8 cellular contexts compared by ENCODE assay signal in the genomic region with DNA sequence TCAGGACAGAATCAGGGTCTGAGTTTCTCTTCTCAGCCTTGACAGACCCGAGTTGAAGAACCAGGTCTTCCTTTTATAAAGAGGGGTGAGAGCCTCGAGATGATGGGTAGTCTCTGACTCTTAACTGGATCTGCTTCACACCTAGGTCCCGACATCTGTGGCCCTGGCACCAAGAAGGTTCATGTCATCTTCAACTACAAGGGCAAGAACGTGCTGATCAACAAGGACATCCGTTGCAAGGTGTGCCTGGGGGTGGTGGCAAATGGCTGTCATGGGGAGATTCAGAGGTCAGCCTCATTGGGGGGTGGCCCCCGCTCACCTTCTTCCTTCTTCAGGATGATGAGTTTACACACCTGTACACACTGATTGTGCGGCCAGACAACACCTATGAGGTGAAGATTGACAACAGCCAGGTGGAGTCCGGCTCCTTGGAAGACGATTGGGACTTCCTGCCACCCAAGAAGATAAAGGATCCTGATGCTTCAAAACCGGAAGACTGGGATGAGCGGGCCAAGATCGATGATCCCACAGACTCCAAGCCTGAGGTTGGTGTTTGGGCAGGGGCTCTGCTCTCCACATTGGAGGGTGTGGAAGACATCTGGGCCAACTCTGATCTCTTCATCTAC. TPM values are rescaled to one million over a fixed set of nuclear protein-coding genes. Genes with fewer than 3 reads are reported as not detected.
DNase-seq lines count a peak whose midpoint lies in the region; ATAC-seq and TF ChIP-seq lines count a peak whose summit lies in the region.

No MANE protein-coding gene starts in this region.

- intact Hi-C loops in heart right ventricle (cut with DNase I), result no loop called here
- intact Hi-C loops in cardiac septum (cut with DNase I), result no loop called here
- intact Hi-C loops in uterus (cut with DNase I; ENCODE audit: low total_unique reads), result no loop called here
- intact Hi-C loops in sciatic nerve (cut with DNase I), result no loop called here

- H3K27me3 Mint-ChIP-seq in brain, result peaks cover 16% of the 10 kb centered on the region

- no peak overlapping the region for H2AK5ac ChIP-seq in mesendoderm (ENCODE audit: low read length)

- peak overlapping the region; percentile 98 for H3K9ac ChIP-seq in mesendoderm (ENCODE audit: low read length)

- no peak overlapping the region for H2BK15ac ChIP-seq in mesendoderm (replicated peaks; ENCODE audit: low read depth)

- peak overlapping the region; percentile 94 to 98 (median 96) for H3K27ac Mint-ChIP-seq in brain

- no peak overlapping the region for H4K5ac ChIP-seq in mesendoderm (ENCODE audit: low read length)

- peaks cover 68% of the 10 kb centered on the region for H3K4me1 Mint-ChIP-seq in brain

- no peak for TF ChIP-seq CTCF in heart right ventricle (IDR thresholded peaks at IDR 0.05)
- no peak for TF ChIP-seq CTCF in brain (conservative IDR thresholded peaks at IDR 0.05)
- no peak for TF ChIP-seq CTCF in uterus (IDR thresholded peaks at IDR 0.05)

- H3K56ac ChIP-seq in mesendoderm (ENCODE audit: low read length), result peak overlapping the region; percentile 51

- no peak overlapping the region for H3K23ac ChIP-seq in mesendoderm (ENCODE audit: low read length)

- H3K27ac ChIP-seq in heart right ventricle (peak overlapping the region in 7 of 10 donors; percentile 83 to 98 (median 96)), mesendoderm (ENCODE audit: low read depth, low read length) (peak overlapping the region; percentile 4), uterus (peak overlapping the region in 1 of 2 donors; percentile 94)

- H3K9me3 ChIP-seq in heart right ventricle (no peaks in the 10 kb centered on the region), uterus (no peaks in the 10 kb centered on the region)

- H3K18ac ChIP-seq in mesendoderm (ENCODE audit: low read length), result no peak overlapping the region

- DNase-seq in heart right ventricle (no peak), cardiac septum (ENCODE audit: low spot score) (no peak), mesendoderm (no peak), uterus (no peak), DMS79 (lab: John Stamatoyannopoulos, UW) (no peak), sciatic nerve (ENCODE audit: low spot score) (no peak), NCI-H187 treated with DMSO at 0.1 percent for 48 hours (lab: John Stamatoyannopoulos, UW) (no peak)

- H3K9me3 Mint-ChIP-seq in brain, result peaks cover 0 to 4% (median 0%) of the 10 kb centered on the region in 5 experiments

- H2BK120ac ChIP-seq in mesendoderm (ENCODE audit: low read depth, low read length), result no peak overlapping the region

- H3K36me3 ChIP-seq in heart right ventricle (peaks cover 0 to 60% (median 49%) of the 10 kb centered on the region in 9 donors), mesendoderm (ENCODE audit: control insufficient read depth, insufficient read depth, low read length) (peaks cover 19% of the 10 kb centered on the region), uterus (no peaks in the 10 kb centered on the region)

- 53 to 57% methylated on average over 12 of the region's 12 CpGs for WGBS in heart right ventricle, 2 donors
- no CpG with 5 or more reads among the region's 12 CpGs for WGBS in mesendoderm (ENCODE audit: extremely low coverage, insufficient coverage, low lambda C conversion rate)

- no peak for TF ChIP-seq POLR2A in uterus (IDR thresholded peaks at IDR 0.05)

- peak overlapping the region; percentile 95 to 99 (median 98) for H3K4me3 Mint-ChIP-seq in brain

- peak overlapping the region; percentile 41 for H3K4me2 ChIP-seq in mesendoderm (ENCODE audit: low read length)

- no peak overlapping the region for H2BK5ac ChIP-seq in mesendoderm (ENCODE audit: low read length)

- H3K79me1 ChIP-seq in mesendoderm (ENCODE audit: low read length), result peaks cover 17% of the 10 kb centered on the region

- H3K4me1 ChIP-seq in heart right ventricle (peaks cover 4 to 71% (median 42%) of the 10 kb centered on the region in 9 donors), mesendoderm (ENCODE audit: control insufficient read depth, low read depth, low read length) (peaks cover 2% of the 10 kb centered on the region), uterus (peaks cover 7 to 18% of the 10 kb centered on the region in 2 donors)

- peaks cover 64% of the 10 kb centered on the region for H3K36me3 Mint-ChIP-seq in brain

- no peaks in the 10 kb centered on the region for H3K27me3 ChIP-seq in heart right ventricle
- no peaks in the 10 kb centered on the region for H3K27me3 ChIP-seq in mesendoderm (ENCODE audit: insufficient read depth, low read length, poor library complexity)
- H3K27me3 ChIP-seq in uterus, result no peaks in the 10 kb centered on the region

- H4K8ac ChIP-seq in mesendoderm (ENCODE audit: low read depth, low read length), result no peak overlapping the region

- ATAC-seq in heart right ventricle (no peak), sciatic nerve (no peak)

- no peak overlapping the region for H3K4ac ChIP-seq in mesendoderm (ENCODE audit: low read depth, low read length)

- H3K4me3 ChIP-seq in heart right ventricle (peak overlapping the region in 9 of 10 donors; percentile 68 to 100 (median 99)), mesendoderm (ENCODE audit: low read length) (peak overlapping the region; percentile 99), uterus (peak overlapping the region; percentile 89 to 100)

- peaks cover 26% of the 10 kb centered on the region for H3K79me2 ChIP-seq in mesendoderm (ENCODE audit: control insufficient read depth, insufficient read depth, low read length)

RNA-seq across cellular contexts. Expression of gene CALR, which starts 1.6 kb away (rescaled TPM):
- total RNA-seq in heart right ventricle, result 100 to 1,000 TPM; 265 to 683 (median 348) TPM
- 100 to 1,000 TPM; 197 to 830 TPM for polyA plus RNA-seq in heart right ventricle
- total RNA-seq in cardiac septum, result 412 TPM
- polyA plus RNA-seq in brain (ENCODE audit: insufficient read depth, low read depth, low replicate concordance), result 637 TPM
- 708 TPM for polyA plus RNA-seq in mesendoderm (2013, experiment 1 of 2)
- polyA plus RNA-seq in mesendoderm (2013, experiment 2 of 2), result 707 TPM
- 100 to 1,000 TPM; 166 to 616 (median 392) TPM for total RNA-seq in uterus
- 454 TPM for total RNA-seq in sciatic nerve

RNA-seq across cellular contexts. Expression of gene RAD23A, which starts 5.6 kb away (rescaled TPM):
- 100 to 1,000 TPM; 138 to 201 (median 148) TPM for total RNA-seq in heart right ventricle
- polyA plus RNA-seq in heart right ventricle, result 100 to 1,000 TPM; 187 to 289 TPM
- 143 TPM for total RNA-seq in cardiac septum
- 343 TPM for polyA plus RNA-seq in brain (ENCODE audit: insufficient read depth, low read depth, low replicate concordance)
- 84.9 TPM for polyA plus RNA-seq in mesendoderm (2013, experiment 1 of 2)
- polyA plus RNA-seq in mesendoderm (2013, experiment 2 of 2), result 85.2 TPM
- 100 to 1,000 TPM in 1 of 4 donors, 10 to 100 TPM in 3; 13.3 to 105 (median 64.4) TPM for total RNA-seq in uterus
- total RNA-seq in sciatic nerve, result 102 TPM

RNA-seq across cellular contexts. Expression of gene FARSA, which starts 6.5 kb away (rescaled TPM):
- total RNA-seq in heart right ventricle, result 10 to 100 TPM; 31.0 to 53.0 (median 38.5) TPM
- polyA plus RNA-seq in heart right ventricle, result 10 to 100 TPM; 23.2 to 81.4 TPM
- total RNA-seq in cardiac septum, result 36.3 TPM
- 156 TPM for polyA plus RNA-seq in brain (ENCODE audit: insufficient read depth, low read depth, low replicate concordance)
- 77.3 TPM for polyA plus RNA-seq in mesendoderm (2013, experiment 1 of 2)
- polyA plus RNA-seq in mesendoderm (2013, experiment 2 of 2), result 81.0 TPM
- 10 to 100 TPM in 2 of 4 donors, 1 to 10 TPM in 2; 4.6 to 47.8 (median 20.5) TPM for total RNA-seq in uterus
- 33.7 TPM for total RNA-seq in sciatic nerve

RNA-seq across cellular contexts. Expression of gene GADD45GIP1, which starts 17.0 kb away (rescaled TPM):
- 10 to 100 TPM; 18.4 to 33.9 (median 20.9) TPM for total RNA-seq in heart right ventricle
- polyA plus RNA-seq in heart right ventricle, result 100 to 1,000 TPM; 120 to 237 TPM
- 23.5 TPM for total RNA-seq in cardiac septum
- 73.8 TPM for polyA plus RNA-seq in brain (ENCODE audit: insufficient read depth, low read depth, low replicate concordance)
- 64.6 TPM for polyA plus RNA-seq in mesendoderm (2013, experiment 1 of 2)
- 65.6 TPM for polyA plus RNA-seq in mesendoderm (2013, experiment 2 of 2)
- total RNA-seq in uterus, result 10 to 100 TPM in 2 of 4 donors, 1 to 10 TPM in 2; 3.3 to 76.8 (median 12.8) TPM
- 13.7 TPM for total RNA-seq in sciatic nerve

RNA-seq across cellular contexts. Expression of gene SYCE2, which starts 20.9 kb away (rescaled TPM):
- total RNA-seq in heart right ventricle (under 1 TPM in 1 of 10 donors, not detected in 9; 0.21 TPM), cardiac septum (not detected), uterus (under 1 TPM in 2 of 4 donors, not detected in 2; 0.41 to 0.49 TPM), sciatic nerve (not detected)
- polyA plus RNA-seq in heart right ventricle (under 1 TPM; 0.10 to 0.22 TPM), brain (ENCODE audit: insufficient read depth, low read depth, low replicate concordance) (7.6 TPM)
- polyA plus RNA-seq in mesendoderm (2013, experiment 1 of 2), result 0.49 TPM
- 0.46 TPM for polyA plus RNA-seq in mesendoderm (2013, experiment 2 of 2)
